ENCODE assay signal across 15 cellular contexts in genomic region chr2:156325671-156326385, GRCh38. TPM values are rescaled to one million over a fixed set of nuclear protein-coding genes. Genes with fewer than 3 reads are reported as not detected.
DNase-seq lines count a peak whose midpoint lies in the region; ATAC-seq and TF ChIP-seq lines count a peak whose summit lies in the region.
"Had no signal": no experiment of that assay in that cellular context is flagged by ENCODE, and none has a peak within 500 bp of the region (broad histone marks: within the 10 kb centered on the region; RNA-seq: fewer than 3 reads in every experiment).

No MANE protein-coding gene starts in this region.

- H2AK5ac ChIP-seq in IMR-90 (ENCODE audit: low read depth, low read length) = no peak overlapping the region

- no peaks in the 10 kb centered on the region for H3K9me3 ChIP-seq in IMR-90 (ENCODE audit: control insufficient read depth, insufficient read depth, low read length)
- H3K9me3 ChIP-seq: SJCRH30 had no signal

- in situ Hi-C loops in IMR-90 (cut with MboI; ENCODE audit: low sequenced_read_pairs) (loop anchor here (5.0 to 25.0 kb wide), 4 partner anchors 261 to 1536 kb away; no protein-coding TSS in a partner anchor), brain microvascular endothelial cell (cut with HindIII; ENCODE audit: low pct_ligation_motif_present, low sequenced_read_pairs) (loop anchor here (25.0 kb wide), 3 partner anchors 261 to 861 kb away; no protein-coding TSS in a partner anchor)

- CTCF ChIA-PET in IMR-90 (lab: Yijun Ruan, JAX) = interaction anchor here (0.5 kb wide), 1 partner anchor 106 kb away, joined by 3 read pairs; no protein-coding TSS in a partner anchor

- H3K36me3 Mint-ChIP-seq in activated CD4-positive, alpha-beta T cell treated with anti-CD3 and anti-CD28 coated beads, Interleukin-2, amount 10 ng/mL, durations not matched to agents 24 days and 14 days (ENCODE audit: low read depth) = peaks cover 83% of the 10 kb centered on the region
- H3K36me3 Mint-ChIP-seq in naive B cell = peaks cover 8 to 17% of the 10 kb centered on the region in 2 donors

- no peak for ATAC-seq in IMR-90 (ENCODE audit: low read depth)
- no peak for ATAC-seq in naive B cell (ENCODE audit: low read depth in 2 of 2)

- WGBS in IMR-90 (ENCODE audit: extremely low coverage in 2 of 2, insufficient read length in 1 of 2), 2 experiments = 87% methylated on average over 5 of the region's 11 CpGs; no CpG with 5 or more reads in 1 of the 2 experiments

- H3K4me1 Mint-ChIP-seq in activated CD4-positive, alpha-beta T cell treated with anti-CD3 and anti-CD28 coated beads, Interleukin-2, amount 10 ng/mL, durations not matched to agents 24 days and 14 days = peaks cover 30% of the 10 kb centered on the region
- H3K4me1 Mint-ChIP-seq in naive B cell = peaks cover 57 to 62% (median 58%) of the 10 kb centered on the region in 3 donors

- no peak overlapping the region for H4K8ac ChIP-seq in IMR-90 (ENCODE audit: low read depth in 2 of 2, low read length in 2 of 2)

- TF ChIP-seq CTCF in IMR-90 (conservative IDR thresholded peaks at IDR 0.05; ENCODE audit: low read depth, low read length) = no peak
- no peak for TF ChIP-seq CTCF in brain microvascular endothelial cell (IDR thresholded peaks at IDR 0.05; ENCODE audit: low read depth, low read length, missing control alignments)

- no peak overlapping the region for H4K91ac ChIP-seq in IMR-90 (ENCODE audit: insufficient read depth, low read depth, low read length)

- H3K4me3 ChIP-seq in IMR-90 (ENCODE audit: insufficient read depth, low read depth, low read length) (no peak overlapping the region), brain microvascular endothelial cell (ENCODE audit: low read depth, low read length) (no peak overlapping the region)
- H3K4me3 ChIP-seq: BLaER1, SJCRH30 had no signal

- TF ChIP-seq POLR2A in IMR-90 (IDR thresholded peaks at IDR 0.05; ENCODE audit: low read depth, low read length) = no peak; the same call in 1 of the 2 replicates
- peak; percentile 53 for TF ChIP-seq POLR2A in erythroblast (IDR thresholded peaks at IDR 0.05; ENCODE audit: low read length)

- no TSS peak for BruUV-seq in IMR-90 (replicated peaks; lab: Mats Ljungman, UMichigan)

- dilution Hi-C loops in IMR-90 (cut with HindIII; ENCODE audit: low sequenced_read_pairs, unreplicated experiment) = no loop called here

- no peak overlapping the region for H4K5ac ChIP-seq in IMR-90 (ENCODE audit: low read depth, low read length)

- H3K4me2 ChIP-seq in IMR-90 (ENCODE audit: low read depth, low read length) = no peak overlapping the region
- H3K4me2 ChIP-seq: BLaER1 had no signal

- H2BK15ac ChIP-seq in IMR-90 (ENCODE audit: low read depth, low read length) = no peak overlapping the region

- intact Hi-C loops in activated CD4-positive, alpha-beta T cell treated with anti-CD3 and anti-CD28 coated beads, Interleukin-2, amount 10 ng/mL, durations not matched to agents 24 days and 14 days (cut with micrococcal nuclease) = no loop called here
- intact Hi-C loops in IMR-90 (cut with micrococcal nuclease) = no loop called here

- H2AFZ ChIP-seq in IMR-90 (replicated peaks; ENCODE audit: low read length, poor library complexity) = no peak overlapping the region

- no peak overlapping the region for H3K27ac Mint-ChIP-seq in activated CD4-positive, alpha-beta T cell treated with anti-CD3 and anti-CD28 coated beads, Interleukin-2, amount 10 ng/mL, durations not matched to agents 24 days and 14 days
- H3K27ac Mint-ChIP-seq in naive B cell = peak overlapping the region; percentile 4 to 100 (median 62)

- H2BK20ac ChIP-seq in IMR-90 (ENCODE audit: low read depth, low read length) = no peak overlapping the region

- H3K4me3 Mint-ChIP-seq in activated CD4-positive, alpha-beta T cell treated with anti-CD3 and anti-CD28 coated beads, Interleukin-2, amount 10 ng/mL, durations not matched to agents 24 days and 14 days = no peak overlapping the region
- H3K4me3 Mint-ChIP-seq in naive B cell = peak overlapping the region in 2 of 8 donors; percentile 37 to 99

- H3K27ac ChIP-seq in IMR-90 (ENCODE audit: insufficient read depth, low read length) (no peak overlapping the region), brain microvascular endothelial cell (no peak overlapping the region)
- H3K27ac ChIP-seq: BLaER1, RWPE1, SJCRH30 had no signal

- no peak overlapping the region for H3K9ac ChIP-seq in IMR-90 (ENCODE audit: low read depth, low read length)
- H3K9ac ChIP-seq: BLaER1 had no signal

- H3K14ac ChIP-seq in IMR-90 (replicated peaks; ENCODE audit: low read depth, low read length) = no peak overlapping the region

- H3K23ac ChIP-seq in IMR-90 (ENCODE audit: low read depth, low read length) = no peak overlapping the region

- no peaks in the 10 kb centered on the region for H3K27me3 ChIP-seq in IMR-90 (ENCODE audit: control insufficient read depth, insufficient read depth, low read length)
- H3K27me3 ChIP-seq in brain microvascular endothelial cell (replicated peaks) = peaks cover 30% of the 10 kb centered on the region
- H3K27me3 ChIP-seq: SJCRH30 had no signal

- no peak overlapping the region for H3K56ac ChIP-seq in IMR-90 (ENCODE audit: extremely low read depth, insufficient read depth, low read length)

- DNase-seq in activated CD4-positive, alpha-beta T cell treated with anti-CD3 and anti-CD28 coated beads, Interleukin-2, amount 10 ng/mL, durations not matched to agents 24 days and 14 days = peak; percentile 53
- no peak for DNase-seq in activated CD4-positive, alpha-beta T cell treated with anti-CD3 and anti-CD28 coated beads, Interleukin-2, amount 50 U/mL, for 48 hours
- DNase-seq in IMR-90 (no peak), erythroblast (lab: John Stamatoyannopoulos, UW) (no peak), naive B cell (peak; percentile 39), brain microvascular endothelial cell (no peak), NCI-H345 (lab: John Stamatoyannopoulos, UW) (no peak), HuH-7 (ENCODE audit: low spot score) (no peak)
- DNase-seq: 8988T; NCI-H187; NK-92 treated with Interleukin-12 subunit alpha and Interleukin-12 subunit beta, amount 100 ng/mL, for 24 hours; OCI-M1; SJCRH30 had no signal

- POLR2A ChIA-PET in IMR-90 (lab: Charles Lee; ENCODE audit: unreplicated experiment) = no interaction called here

- no peak overlapping the region for H3K18ac ChIP-seq in IMR-90 (ENCODE audit: low read depth, low read length)

- H3K36me3 ChIP-seq in IMR-90 (ENCODE audit: control insufficient read depth, insufficient read depth, low read length) (peaks cover 31% of the 10 kb centered on the region), brain microvascular endothelial cell (replicated peaks) (no peaks in the 10 kb centered on the region)
- H3K36me3 ChIP-seq: BLaER1, SJCRH30 had no signal

- no peak overlapping the region for H2BK5ac ChIP-seq in IMR-90 (ENCODE audit: low read depth, low read length, poor library complexity, severe bottlenecking)

- H3K9me1 ChIP-seq in IMR-90 (ENCODE audit: insufficient read depth, low read length) = no peaks in the 10 kb centered on the region

- no peaks in the 10 kb centered on the region for H3K9me3 Mint-ChIP-seq in activated CD4-positive, alpha-beta T cell treated with anti-CD3 and anti-CD28 coated beads, Interleukin-2, amount 10 ng/mL, durations not matched to agents 24 days and 14 days
- H3K9me3 Mint-ChIP-seq in naive B cell = peaks cover 2 to 35% (median 8%) of the 10 kb centered on the region in 7 donors

- H2AK9ac ChIP-seq in IMR-90 (replicated peaks; ENCODE audit: low read depth, low read length, poor library complexity) = no peak overlapping the region

- H3K27me3 Mint-ChIP-seq in activated CD4-positive, alpha-beta T cell treated with anti-CD3 and anti-CD28 coated beads, Interleukin-2, amount 10 ng/mL, durations not matched to agents 24 days and 14 days = peaks cover 45% of the 10 kb centered on the region
- H3K27me3 Mint-ChIP-seq in naive B cell = peaks cover 88 to 92% (median 89%) of the 10 kb centered on the region in 3 donors

- no peaks in the 10 kb centered on the region for H4K20me1 ChIP-seq in IMR-90 (ENCODE audit: insufficient read depth, low read length)

- TF ChIP-seq RAD21 in IMR-90 (IDR thresholded peaks at IDR 0.05; ENCODE audit: low read length) = no peak

- H3K4me1 ChIP-seq in IMR-90 (ENCODE audit: control insufficient read depth, insufficient read depth, low read length) = no peaks in the 10 kb centered on the region; the same call in 1 of the 2 replicates
- H3K4me1 ChIP-seq: SJCRH30 had no signal

- H3K79me1 ChIP-seq in IMR-90 (ENCODE audit: low read depth in 1 of 2, low read length in 2 of 2) = peaks cover 4 to 9% of the 10 kb centered on the region in 2 experiments; a peak in 3 of 4 replicates

- H2BK120ac ChIP-seq in IMR-90 (ENCODE audit: low read depth, low read length) = no peak overlapping the region

- no peak overlapping the region for H3K4ac ChIP-seq in IMR-90 (ENCODE audit: low read depth, low read length)

TF ChIP-seq in IMR-90, 13 proteins besides CTCF, POLR2A, EP300 and RAD21:
- TF ChIP-seq FOS (IDR thresholded peaks at IDR 0.05; ENCODE audit: low read depth, low read length) (no peak), USF2 (IDR thresholded peaks at IDR 0.05; ENCODE audit: low read depth, low read length) (peak; percentile 1; the same call in 1 of the 2 replicates)
- TF ChIP-seq, protein P1, sequence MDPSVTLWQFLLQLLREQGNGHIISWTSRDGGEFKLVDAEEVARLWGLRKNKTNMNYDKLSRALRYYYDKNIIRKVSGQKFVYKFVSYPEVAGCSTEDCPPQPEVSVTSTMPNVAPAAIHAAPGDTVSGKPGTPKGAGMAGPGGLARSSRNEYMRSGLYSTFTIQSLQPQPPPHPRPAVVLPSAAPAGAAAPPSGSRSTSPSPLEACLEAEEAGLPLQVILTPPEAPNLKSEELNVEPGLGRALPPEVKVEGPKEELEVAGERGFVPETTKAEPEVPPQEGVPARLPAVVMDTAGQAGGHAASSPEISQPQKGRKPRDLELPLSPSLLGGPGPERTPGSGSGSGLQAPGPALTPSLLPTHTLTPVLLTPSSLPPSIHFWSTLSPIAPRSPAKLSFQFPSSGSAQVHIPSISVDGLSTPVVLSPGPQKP (IDR thresholded peaks at IDR 0.05; ENCODE audit: borderline replicate concordance, low read depth, low read length) = no peak

RNA-seq across cellular contexts. Expression of gene NR4A2, which starts 6.7 kb away (rescaled TPM):
- total RNA-seq in activated CD4-positive, alpha-beta T cell treated with anti-CD3 and anti-CD28 coated beads, Interleukin-2, amount 10 ng/mL, durations not matched to agents 24 days and 14 days = 13.2 and 14.1 TPM in 2 replicates
- 0.72 and 2.8 TPM in 2 replicates for total RNA-seq in IMR-90 (2012; rRNA removed)
- 2.3 and 13.6 TPM in 2 replicates for polyA plus RNA-seq in IMR-90 (2012; rRNA removed)
- 6.8 and 32.0 TPM in 2 replicates for polyA plus RNA-seq in IMR-90 (2012; cell fraction: cytosol; rRNA removed)
- polyA plus RNA-seq in IMR-90 (2012; cell fraction: nucleus; rRNA removed; ENCODE audit: low replicate concordance) = 258 and 476 TPM in 2 replicates
- polyA plus RNA-seq in naive B cell (ENCODE audit: low read depth in 6 of 6) = 10 to 100 TPM; 39.7 to 95.8 (median 56.0) TPM

Comparison
In these comparisons a context has a peak if more than half of its experiments do, and no peak if none do; other contexts are left out.
1. DNase-seq: peak in activated CD4-positive, alpha-beta T cell treated with anti-CD3 and anti-CD28 coated beads, Interleukin-2, amount 10 ng/mL, durations not matched to agents 24 days and 14 days (single experiment) and naive B cell (single experiment); none in activated CD4-positive, alpha-beta T cell treated with anti-CD3 and anti-CD28 coated beads, Interleukin-2, amount 50 U/mL, for 48 hours (0 of 2), IMR-90 (single experiment), erythroblast (0 of 2), brain microvascular endothelial cell (single experiment), NCI-H345 (single experiment) and HuH-7 (single experiment).